ENCODE assay signal across 2 cellular contexts in the genomic region with DNA sequence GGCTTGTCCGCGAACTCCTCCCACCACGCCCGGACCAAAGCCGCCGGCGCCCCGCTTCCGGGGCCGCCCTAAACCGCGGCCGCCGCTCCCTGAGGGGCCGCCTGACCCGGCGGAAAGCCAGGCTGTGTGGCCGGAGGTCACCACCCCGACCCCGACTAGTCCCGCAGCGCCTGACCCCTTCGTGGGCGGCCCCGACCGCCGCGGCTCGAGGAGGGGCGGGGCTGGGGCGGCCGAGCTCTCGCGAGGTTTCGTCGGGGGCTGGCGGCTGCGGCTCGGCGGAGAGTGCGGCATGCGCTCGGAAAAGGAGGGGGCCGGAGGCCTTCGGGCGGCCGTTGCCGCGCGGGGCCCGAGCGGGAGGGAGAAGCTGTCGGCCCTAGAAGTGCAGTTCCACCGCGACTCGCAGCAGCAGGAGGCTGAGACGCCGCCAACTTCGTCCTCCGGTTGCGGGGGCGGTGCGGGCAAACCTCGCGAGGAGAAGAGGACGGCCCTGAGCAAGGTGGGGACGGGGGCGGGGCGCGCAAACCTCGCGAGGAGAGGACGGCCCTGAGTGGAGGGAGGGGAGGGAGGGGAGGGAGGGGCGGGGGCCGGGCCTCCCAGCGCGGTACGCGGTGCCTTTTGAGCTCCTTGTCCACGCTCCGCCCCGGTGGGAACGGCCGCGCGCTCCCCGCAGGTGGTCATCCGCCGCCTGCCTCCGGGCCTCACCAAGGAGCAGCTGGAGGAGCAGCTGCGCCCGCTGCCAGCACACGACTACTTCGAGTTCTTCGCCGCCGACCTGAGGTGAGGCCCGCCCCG.
TF ChIP-seq lines count a peak whose summit lies in the region.

A gene with protein sequence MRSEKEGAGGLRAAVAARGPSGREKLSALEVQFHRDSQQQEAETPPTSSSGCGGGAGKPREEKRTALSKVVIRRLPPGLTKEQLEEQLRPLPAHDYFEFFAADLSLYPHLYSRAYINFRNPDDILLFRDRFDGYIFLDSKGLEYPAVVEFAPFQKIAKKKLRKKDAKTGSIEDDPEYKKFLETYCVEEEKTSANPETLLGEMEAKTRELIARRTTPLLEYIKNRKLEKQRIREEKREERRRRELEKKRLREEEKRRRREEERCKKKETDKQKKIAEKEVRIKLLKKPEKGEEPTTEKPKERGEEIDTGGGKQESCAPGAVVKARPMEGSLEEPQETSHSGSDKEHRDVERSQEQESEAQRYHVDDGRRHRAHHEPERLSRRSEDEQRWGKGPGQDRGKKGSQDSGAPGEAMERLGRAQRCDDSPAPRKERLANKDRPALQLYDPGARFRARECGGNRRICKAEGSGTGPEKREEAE (plus strand): TSS at position 251 of the 792 bp plus-strand sequence. CDS start 39 bp downstream, at position 290.

TF ChIP-seq in HEK293, 187 proteins besides CTCF, POLR2A, EP300 and RAD21 (continued from another document and continues in another):
- 0 out of 2 replicates have a peak, but pooled peaks have one; percentile 40 for TF ChIP-seq ZNF2 (tag by site-specific recombination; IDR thresholded peaks at IDR 0.05)
- peak; percentile 41; the same call in 1 of the 2 replicates for TF ChIP-seq ZNF596 (tag by site-specific recombination; IDR thresholded peaks at IDR 0.05)
- TF ChIP-seq ZNF354C (tag by site-specific recombination; IDR thresholded peaks at IDR 0.05; ENCODE audit: borderline replicate concordance, low read depth): no peak
- TF ChIP-seq SP2 (tag by site-specific recombination; IDR thresholded peaks at IDR 0.05): peak; percentile 74
- peak; percentile 6; the same call in 1 of the 2 replicates for TF ChIP-seq ZBTB11 (tag by site-specific recombination; conservative IDR thresholded peaks at IDR 0.05; ENCODE audit: low read depth)
- TF ChIP-seq, protein P1, sequence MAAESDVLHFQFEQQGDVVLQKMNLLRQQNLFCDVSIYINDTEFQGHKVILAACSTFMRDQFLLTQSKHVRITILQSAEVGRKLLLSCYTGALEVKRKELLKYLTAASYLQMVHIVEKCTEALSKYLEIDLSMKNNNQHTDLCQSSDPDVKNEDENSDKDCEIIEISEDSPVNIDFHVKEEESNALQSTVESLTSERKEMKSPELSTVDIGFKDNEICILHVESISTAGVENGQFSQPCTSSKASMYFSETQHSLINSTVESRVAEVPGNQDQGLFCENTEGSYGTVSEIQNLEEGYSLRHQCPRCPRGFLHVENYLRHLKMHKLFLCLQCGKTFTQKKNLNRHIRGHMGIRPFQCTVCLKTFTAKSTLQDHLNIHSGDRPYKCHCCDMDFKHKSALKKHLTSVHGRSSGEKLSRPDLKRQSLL (tag by site-specific recombination; IDR thresholded peaks at IDR 0.05): no peak
- no peak for TF ChIP-seq HOXD13 (CRISPR knock-in tag; IDR thresholded peaks at IDR 0.05; ENCODE audit: borderline replicate concordance)
- peak; percentile 73 for TF ChIP-seq ZBTB17 (tag by site-specific recombination; IDR thresholded peaks at IDR 0.05)
- peak; percentile 65 for TF ChIP-seq ZNF398 (tag by site-specific recombination; IDR thresholded peaks at IDR 0.05)
- TF ChIP-seq KLF1 (tag by site-specific recombination; IDR thresholded peaks at IDR 0.05): peak; percentile 79
- TF ChIP-seq ZNF626 (tag by site-specific recombination; IDR thresholded peaks at IDR 0.05): no peak
- TF ChIP-seq, protein P2, sequence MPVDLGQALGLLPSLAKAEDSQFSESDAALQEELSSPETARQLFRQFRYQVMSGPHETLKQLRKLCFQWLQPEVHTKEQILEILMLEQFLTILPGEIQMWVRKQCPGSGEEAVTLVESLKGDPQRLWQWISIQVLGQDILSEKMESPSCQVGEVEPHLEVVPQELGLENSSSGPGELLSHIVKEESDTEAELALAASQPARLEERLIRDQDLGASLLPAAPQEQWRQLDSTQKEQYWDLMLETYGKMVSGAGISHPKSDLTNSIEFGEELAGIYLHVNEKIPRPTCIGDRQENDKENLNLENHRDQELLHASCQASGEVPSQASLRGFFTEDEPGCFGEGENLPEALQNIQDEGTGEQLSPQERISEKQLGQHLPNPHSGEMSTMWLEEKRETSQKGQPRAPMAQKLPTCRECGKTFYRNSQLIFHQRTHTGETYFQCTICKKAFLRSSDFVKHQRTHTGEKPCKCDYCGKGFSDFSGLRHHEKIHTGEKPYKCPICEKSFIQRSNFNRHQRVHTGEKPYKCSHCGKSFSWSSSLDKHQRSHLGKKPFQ (tag by site-specific recombination; IDR thresholded peaks at IDR 0.05): peak; percentile 79; the same call in 1 of the 2 replicates
- no peak for TF ChIP-seq MYNN (tag by site-specific recombination; IDR thresholded peaks at IDR 0.05; ENCODE audit: borderline replicate concordance)
- TF ChIP-seq ZBTB21 (tag by site-specific recombination; IDR thresholded peaks at IDR 0.05): no peak
- peak; percentile 69; the same call in 1 of the 2 replicates for TF ChIP-seq ZNF660 (tag by site-specific recombination; IDR thresholded peaks at IDR 0.05)
- peak; percentile 78 for TF ChIP-seq EGR2 (tag by site-specific recombination; IDR thresholded peaks at IDR 0.05; ENCODE audit: low read depth)
- TF ChIP-seq ZNF837 (tag by site-specific recombination; IDR thresholded peaks at IDR 0.05): no peak
- peak; percentile 93 for TF ChIP-seq BCL11B (tag by site-specific recombination; IDR thresholded peaks at IDR 0.05; ENCODE audit: low read depth)
- TF ChIP-seq ZNF394 (tag by site-specific recombination; IDR thresholded peaks at IDR 0.05; ENCODE audit: borderline replicate concordance): peak; percentile 100

TF ChIP-seq in SK-N-SH, 30 proteins besides CTCF, POLR2A, EP300 and RAD21 (continued from another document):
- TF ChIP-seq, protein P3, sequence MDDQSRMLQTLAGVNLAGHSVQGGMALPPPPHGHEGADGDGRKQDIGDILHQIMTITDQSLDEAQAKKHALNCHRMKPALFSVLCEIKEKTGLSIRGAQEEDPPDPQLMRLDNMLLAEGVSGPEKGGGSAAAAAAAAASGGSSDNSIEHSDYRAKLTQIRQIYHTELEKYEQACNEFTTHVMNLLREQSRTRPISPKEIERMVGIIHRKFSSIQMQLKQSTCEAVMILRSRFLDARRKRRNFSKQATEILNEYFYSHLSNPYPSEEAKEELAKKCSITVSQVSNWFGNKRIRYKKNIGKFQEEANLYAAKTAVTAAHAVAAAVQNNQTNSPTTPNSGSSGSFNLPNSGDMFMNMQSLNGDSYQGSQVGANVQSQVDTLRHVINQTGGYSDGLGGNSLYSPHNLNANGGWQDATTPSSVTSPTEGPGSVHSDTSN (IDR thresholded peaks at IDR 0.05): peak; percentile 25; the same call in 1 of the 2 replicates
- TF ChIP-seq SIN3A (IDR thresholded peaks at IDR 0.05; ENCODE audit: borderline replicate concordance, low read depth, low read length) (peak; percentile 51; the same call in 1 of the 2 replicates), FOXJ3 (CRISPR knock-in tag; IDR thresholded peaks at IDR 0.05) (peak; percentile 30; the same call in 1 of the 2 replicates), RFX5 (IDR thresholded peaks at IDR 0.05; ENCODE audit: low read length) (no peak), CHD2 (IDR thresholded peaks at IDR 0.05; ENCODE audit: low read length, partially characterized antibody) (peak; percentile 98), MAX (IDR thresholded peaks at IDR 0.05; ENCODE audit: low read depth) (peak; percentile 41; the same call in 1 of the 2 replicates), POLR2AphosphoS5 (IDR thresholded peaks at IDR 0.05; ENCODE audit: low read depth, low read length) (peak; percentile 87), REST (IDR thresholded peaks at IDR 0.05; ENCODE audit: low read depth, low read length) (no peak), FOXM1 (IDR thresholded peaks at IDR 0.05; ENCODE audit: low read depth) (peak; percentile 42; the same call in 1 of the 2 replicates), FOSL2 (IDR thresholded peaks at IDR 0.05; ENCODE audit: borderline replicate concordance, low read depth) (no peak)
- TF ChIP-seq, protein P4, sequence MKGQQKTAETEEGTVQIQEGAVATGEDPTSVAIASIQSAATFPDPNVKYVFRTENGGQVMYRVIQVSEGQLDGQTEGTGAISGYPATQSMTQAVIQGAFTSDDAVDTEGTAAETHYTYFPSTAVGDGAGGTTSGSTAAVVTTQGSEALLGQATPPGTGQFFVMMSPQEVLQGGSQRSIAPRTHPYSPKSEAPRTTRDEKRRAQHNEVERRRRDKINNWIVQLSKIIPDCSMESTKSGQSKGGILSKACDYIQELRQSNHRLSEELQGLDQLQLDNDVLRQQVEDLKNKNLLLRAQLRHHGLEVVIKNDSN (IDR thresholded peaks at IDR 0.05; ENCODE audit: borderline replicate concordance, low read depth): 0 out of 2 replicates have a peak, but pooled peaks have one; percentile 22
